16 cellular contexts compared by ENCODE assay signal in the genomic region with DNA sequence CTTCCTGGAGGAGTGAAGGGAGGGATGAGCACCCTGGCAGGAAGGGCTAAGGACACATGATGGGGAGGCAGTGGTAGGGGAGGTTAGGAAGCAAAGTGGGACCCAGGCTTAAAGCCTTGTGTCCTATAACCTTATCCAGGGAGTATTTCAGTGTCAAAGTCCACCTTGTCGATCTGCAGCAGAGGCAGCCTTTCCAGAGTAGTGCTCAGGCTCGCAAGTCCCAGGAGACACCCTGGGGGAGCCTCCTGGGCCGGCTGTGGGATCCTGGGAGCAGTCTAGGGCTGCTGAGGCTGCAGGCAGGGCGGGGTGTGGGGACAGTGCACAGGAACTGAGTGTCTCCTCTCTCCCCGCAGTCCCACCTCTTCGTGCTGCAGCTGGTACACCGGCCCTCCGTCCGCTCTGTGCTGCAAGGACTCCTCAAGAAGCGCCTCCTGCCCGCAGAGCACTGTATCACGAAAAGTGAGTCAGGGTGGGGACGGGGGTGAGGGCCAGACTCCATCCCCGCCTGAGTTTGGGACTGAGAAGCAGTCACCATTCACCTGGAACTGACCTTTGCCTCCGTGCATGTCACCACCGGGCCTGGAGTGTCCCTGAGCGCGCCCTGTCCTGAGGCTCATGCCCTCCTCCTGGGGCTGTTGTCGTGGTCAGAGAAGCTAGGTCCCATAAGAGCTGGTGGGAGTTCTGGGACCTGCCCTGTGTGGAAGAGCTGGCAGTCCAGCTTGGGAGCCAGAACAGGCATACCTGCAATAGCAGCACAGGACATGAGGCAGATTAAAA. TPM values are rescaled to one million over a fixed set of nuclear protein-coding genes. Genes with fewer than 3 reads are reported as not detected.
DNase-seq lines count a peak whose midpoint lies in the region; ATAC-seq and TF ChIP-seq lines count a peak whose summit lies in the region.
"Had no signal": no experiment of that assay in that cellular context is flagged by ENCODE, and none has a peak within 500 bp of the region (broad histone marks: within the 10 kb centered on the region; RNA-seq: fewer than 3 reads in every experiment).

No MANE protein-coding gene starts in this region.

- H3K36me3 ChIP-seq in neutrophil, result peaks cover 94% of the 10 kb centered on the region

- H3K27ac Mint-ChIP-seq in T-helper 1 cell treated with Interleukin-12 subunit alpha and Interleukin-12 subunit beta and Interleukin-4 antibody, amounts not matched to agents 30 μg/mL and 1 μg/mL, for 36 hours, result peak overlapping the region; percentile 24
- H3K27ac Mint-ChIP-seq in HFFc6, result peak overlapping the region; percentile 99
- H3K27ac Mint-ChIP-seq in chondrocyte (ENCODE audit: unreplicated experiment), result peak overlapping the region; percentile 32
- H3K27ac Mint-ChIP-seq: GM23338 had no signal

- H3K27me3 Mint-ChIP-seq in T-helper 1 cell treated with Interleukin-12 subunit alpha and Interleukin-12 subunit beta and Interleukin-4 antibody, amounts not matched to agents 30 μg/mL and 1 μg/mL, for 36 hours (ENCODE audit: low read depth), result no peaks in the 10 kb centered on the region
- peaks cover 12% of the 10 kb centered on the region for H3K27me3 Mint-ChIP-seq in HFFc6 (ENCODE audit: insufficient read depth)
- no peaks in the 10 kb centered on the region for H3K27me3 Mint-ChIP-seq in chondrocyte (ENCODE audit: low read depth)

- no peaks in the 10 kb centered on the region for H3K27me3 ChIP-seq in neutrophil
- H3K27me3 ChIP-seq: BLaER1 had no signal

- no peak for ATAC-seq in HG03354 (IDR thresholded peaks at IDR 0.05; ENCODE audit: poor library complexity, severe bottlenecking, unreplicated experiment)
- ATAC-seq in HG02610 (IDR thresholded peaks at IDR 0.05; ENCODE audit: unreplicated experiment), result no peak
- ATAC-seq: GM23338, PC-3 had no signal

- H3K27ac ChIP-seq in neutrophil, result peak overlapping the region; percentile 45
- H3K27ac ChIP-seq: 22Rv1, BLaER1 had no signal

- peaks cover 7% of the 10 kb centered on the region for H3K4me1 Mint-ChIP-seq in T-helper 1 cell treated with Interleukin-12 subunit alpha and Interleukin-12 subunit beta and Interleukin-4 antibody, amounts not matched to agents 30 μg/mL and 1 μg/mL, for 36 hours (ENCODE audit: low read depth)
- H3K4me1 Mint-ChIP-seq in HFFc6 (ENCODE audit: low read depth) (peaks cover 48% of the 10 kb centered on the region), chondrocyte (ENCODE audit: low read depth) (peaks cover 26% of the 10 kb centered on the region)
- H3K4me1 Mint-ChIP-seq: GM23338 had no signal

- no peaks in the 10 kb centered on the region for H3K9me3 Mint-ChIP-seq in T-helper 1 cell treated with Interleukin-12 subunit alpha and Interleukin-12 subunit beta and Interleukin-4 antibody, amounts not matched to agents 30 μg/mL and 1 μg/mL, for 36 hours
- no peaks in the 10 kb centered on the region for H3K9me3 Mint-ChIP-seq in HFFc6
- no peaks in the 10 kb centered on the region for H3K9me3 Mint-ChIP-seq in chondrocyte (ENCODE audit: low read depth)
- H3K9me3 Mint-ChIP-seq: GM23338 had no signal

- no peak overlapping the region for H3K4me3 Mint-ChIP-seq in T-helper 1 cell treated with Interleukin-12 subunit alpha and Interleukin-12 subunit beta and Interleukin-4 antibody, amounts not matched to agents 30 μg/mL and 1 μg/mL, for 36 hours
- no peak overlapping the region for H3K4me3 Mint-ChIP-seq in HFFc6
- H3K4me3 Mint-ChIP-seq in chondrocyte (ENCODE audit: unreplicated experiment), result no peak overlapping the region
- H3K4me3 Mint-ChIP-seq: GM23338 had no signal

- no peaks in the 10 kb centered on the region for H3K4me1 ChIP-seq in neutrophil (ENCODE audit: control insufficient read depth in 1 of 2, insufficient read depth in 1 of 2, low read depth in 1 of 2, low read length in 1 of 2)
- H3K4me1 ChIP-seq: BLaER1 had no signal

- no peaks in the 10 kb centered on the region for H3K9me3 ChIP-seq in neutrophil
- H3K9me3 ChIP-seq: BLaER1 had no signal

- H3K4me3 ChIP-seq in neutrophil (ENCODE audit: low read depth in 1 of 2, low read length in 1 of 2), result no peak overlapping the region
- H3K4me3 ChIP-seq: BLaER1, GM23338 had no signal

- peaks cover 40% of the 10 kb centered on the region for H3K36me3 Mint-ChIP-seq in T-helper 1 cell treated with Interleukin-12 subunit alpha and Interleukin-12 subunit beta and Interleukin-4 antibody, amounts not matched to agents 30 μg/mL and 1 μg/mL, for 36 hours (ENCODE audit: low read depth)
- H3K36me3 Mint-ChIP-seq in HFFc6 (ENCODE audit: low read depth), result peaks cover 17% of the 10 kb centered on the region; the same call in 1 of the 2 replicates
- H3K36me3 Mint-ChIP-seq in chondrocyte (ENCODE audit: low read depth), result peaks cover 29% of the 10 kb centered on the region

- TF ChIP-seq CTCF in HFFc6 (IDR thresholded peaks at IDR 0.05) (no peak), chondrocyte (IDR thresholded peaks at IDR 0.05) (no peak), neutrophil (IDR thresholded peaks at IDR 0.05) (no peak)

- DNase-seq in T-helper 1 cell (no peak), HFFc6 (no peak), chondrocyte (ENCODE audit: low spot score) (no peak), HUDEP-2 (lab: John Stamatoyannopoulos, UW; ENCODE audit: unreplicated experiment in 76 of 76) (no peak)
- DNase-seq: GF-D8, IMR-90, NCI-H446, NCI-H748 treated with DMSO at 0.1 percent for 48 hours, PC-3 had no signal

RNA-seq across cellular contexts. Expression of a gene that starts 45.3 kb away (rescaled TPM):
- total RNA-seq in HFFc6 (2021; fragmentation: NEBNext Ultra II Directional; extraction: Animal tissue kit (Norgen Biotek cat#: 25700)), result 100 to 1,000 TPM in 3 of 6 experiments, 10 to 100 TPM in 3; 66.1 to 109 (median 98.9) TPM
- total RNA-seq in chondrocyte, result 11.0 to 16.2 TPM (median 15.2 TPM) in 3 replicates

Comparison
In these comparisons a context has a peak if more than half of its experiments do, and no peak if none do; other contexts are left out.
1. H3K27ac Mint-ChIP-seq: peak in every context shown above with its lines; median percentile 99 in HFFc6; 32 in chondrocyte; 24 in T-helper 1 cell treated with Interleukin-12 subunit alpha and Interleukin-12 subunit beta and Interleukin-4 antibody, amounts not matched to agents 30 μg/mL and 1 μg/mL, for 36 hours.